32 cellular contexts compared by ENCODE assay signal in genomic region chr5:24492231-24492630, GRCh38.
"Had no signal": no experiment of that assay in that cellular context is flagged by ENCODE, and none has a peak within 500 bp of the region (broad histone marks: within the 10 kb centered on the region; RNA-seq: fewer than 3 reads in every experiment).

No MANE protein-coding gene starts in this region.

- H3K9me3 ChIP-seq: adrenal gland, body of pancreas, colonic mucosa, gastrocnemius medialis, pancreas, prostate gland, stomach, tibial artery had no signal

- H3K27me3 ChIP-seq: adrenal gland, body of pancreas, cardiac muscle cell, colonic mucosa, gastrocnemius medialis, hepatocyte, pancreas, stomach, tibial artery had no signal

- ATAC-seq: activated T-cell treated with anti-CD3 and anti-CD28 coated beads, Interleukin-2, amount 50 U/mL, for 72 hours; body of pancreas; gastrocnemius medialis; left cardiac atrium; pancreas; stimulated activated naive B cell treated with anti-CD40 and anti-IgM and Interleukin-4, amounts not matched to agents 10 μg/mL and 1 μg/mL and 100 μg/mL, for 72 hours had no signal

- H3K27ac ChIP-seq: adrenal gland, body of pancreas, cardiac muscle cell, colonic mucosa, gastrocnemius medialis, hepatocyte, pancreas, prostate gland, stomach, tibial artery, VCaP had no signal

- H3K4me1 ChIP-seq: adrenal gland, body of pancreas, colonic mucosa, gastrocnemius medialis, pancreas, prostate gland, stomach, tibial artery had no signal

- FAIRE-seq: TTC549 had no signal

- H2AFZ ChIP-seq: hepatocyte had no signal

- H3K79me2 ChIP-seq: hepatocyte had no signal

- H3K4me2 ChIP-seq: hepatocyte had no signal

- H3K4me3 ChIP-seq: adrenal gland, body of pancreas, cardiac muscle cell, colonic mucosa, gastrocnemius medialis, hepatocyte, pancreas, prostate gland, stomach, tibial artery had no signal

- H3K36me3 ChIP-seq: adrenal gland, cardiac muscle cell, colonic mucosa, gastrocnemius medialis, pancreas, prostate gland, stomach, tibial artery had no signal

- DNase-seq: activated CD4-positive, alpha-beta T cell treated with anti-CD3 and anti-CD28 coated beads for 4 hours; activated CD4-positive, alpha-beta T cell treated with anti-CD3 and anti-CD28 coated beads, Interleukin-2, amount 50 U/mL, for 4 hours; activated naive CD4-positive, alpha-beta T cell treated with Interleukin-2 at 50 U/mL for 16 hours; activated naive CD8-positive, alpha-beta T cell treated with anti-CD3 and anti-CD28 coated beads for 36 hours; activated T-cell treated with anti-CD3 and anti-CD28 coated beads for 4 hours; activated T-cell treated with anti-CD3 and anti-CD28 coated beads, Interleukin-2, amount 50 U/mL, for 72 hours; adrenal gland; aorta; body of pancreas; cerebellar nuclear complex; colonic mucosa; effector memory CD4-positive, alpha-beta T cell; erythroblast; gastrocnemius medialis; islet precursor cell; left cardiac atrium; mammary epithelial cell; naive B cell; nephron progenitor cell; nucleus accumbens; pancreas; stimulated activated CD4-positive, alpha-beta T cell treated with anti-CD3 and anti-CD28 coated beads, Interleukin-15, amount 100 ng/mL, for 24 hours; stimulated activated CD4-positive, alpha-beta T cell treated with anti-CD3 and anti-CD28 coated beads, Interleukin-2, amount 100 ng/mL, for 24 hours; stimulated activated naive B cell treated with anti-CD40 and anti-IgM and Interleukin-4, amounts not matched to agents 10 μg/mL and 1 μg/mL and 100 μg/mL, for 72 hours; stomach; T-helper 9 cell; tibial artery had no signal
